8 cellular contexts compared by ENCODE assay signal in genomic region chr13:56182598-56182997, GRCh38.
"Had no signal": no experiment of that assay in that cellular context is flagged by ENCODE, and none has a peak within 500 bp of the region (broad histone marks: within the 10 kb centered on the region; RNA-seq: fewer than 3 reads in every experiment).

No MANE protein-coding gene starts in this region.

- H3K9me3 ChIP-seq: HAP-1 had no signal

- H3K4me2 ChIP-seq: GM23338 had no signal

- H3K4me1 ChIP-seq: HAP-1 had no signal

- FAIRE-seq: HTR-8/SVneo, K562 had no signal

- H3K4me3 ChIP-seq: GM23338, HAP-1, K562 had no signal

- DNase-seq: H7, HFFc6, IMR-90 had no signal

- H3K36me3 ChIP-seq: HAP-1 had no signal

- ATAC-seq: GM23338, HCT116, K562 had no signal

- H2AFZ ChIP-seq: GM23338 had no signal
